In the genomic region with DNA sequence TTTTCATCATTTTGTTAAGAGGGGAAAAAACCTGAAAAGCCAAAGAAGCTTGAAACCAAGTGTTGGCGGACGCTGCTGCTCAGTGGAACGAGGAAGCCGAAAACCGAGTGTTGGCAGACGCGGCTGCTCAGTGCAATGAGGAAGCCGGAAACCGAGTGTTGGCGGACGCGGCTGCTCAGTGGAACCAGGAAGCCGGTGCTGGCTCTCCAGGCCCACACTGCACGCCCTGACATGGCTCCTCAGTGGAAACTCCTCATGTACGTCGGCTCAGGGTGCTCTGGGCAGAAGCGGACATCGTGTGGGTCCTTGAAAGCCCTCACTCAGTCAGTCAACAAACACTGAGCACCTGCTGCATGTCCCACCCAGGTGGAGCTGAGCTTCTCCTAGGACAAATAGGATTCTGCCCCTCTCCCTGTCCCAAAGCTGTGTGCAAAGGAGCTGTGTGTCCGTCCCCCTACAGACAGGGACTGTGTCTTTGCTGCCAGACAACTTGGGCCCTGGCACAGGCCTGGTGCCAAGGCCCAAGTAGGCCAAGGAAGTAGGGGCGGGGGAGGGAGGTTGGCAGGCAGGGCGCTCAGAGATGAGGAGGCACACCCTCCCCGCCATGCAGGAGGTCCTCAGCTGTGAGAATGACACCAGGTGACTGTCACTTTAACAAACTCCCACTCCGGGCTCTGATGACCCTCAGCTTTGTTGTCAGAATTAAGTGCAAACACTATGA, we compare ENCODE assay signal across 1 cellular context.
TF ChIP-seq lines count a peak whose summit lies in the region.

No MANE protein-coding gene starts in this region.

TF ChIP-seq in H1, 55 proteins besides CTCF, POLR2A, EP300 and RAD21 (continued from another document):
- TF ChIP-seq, protein P1, sequence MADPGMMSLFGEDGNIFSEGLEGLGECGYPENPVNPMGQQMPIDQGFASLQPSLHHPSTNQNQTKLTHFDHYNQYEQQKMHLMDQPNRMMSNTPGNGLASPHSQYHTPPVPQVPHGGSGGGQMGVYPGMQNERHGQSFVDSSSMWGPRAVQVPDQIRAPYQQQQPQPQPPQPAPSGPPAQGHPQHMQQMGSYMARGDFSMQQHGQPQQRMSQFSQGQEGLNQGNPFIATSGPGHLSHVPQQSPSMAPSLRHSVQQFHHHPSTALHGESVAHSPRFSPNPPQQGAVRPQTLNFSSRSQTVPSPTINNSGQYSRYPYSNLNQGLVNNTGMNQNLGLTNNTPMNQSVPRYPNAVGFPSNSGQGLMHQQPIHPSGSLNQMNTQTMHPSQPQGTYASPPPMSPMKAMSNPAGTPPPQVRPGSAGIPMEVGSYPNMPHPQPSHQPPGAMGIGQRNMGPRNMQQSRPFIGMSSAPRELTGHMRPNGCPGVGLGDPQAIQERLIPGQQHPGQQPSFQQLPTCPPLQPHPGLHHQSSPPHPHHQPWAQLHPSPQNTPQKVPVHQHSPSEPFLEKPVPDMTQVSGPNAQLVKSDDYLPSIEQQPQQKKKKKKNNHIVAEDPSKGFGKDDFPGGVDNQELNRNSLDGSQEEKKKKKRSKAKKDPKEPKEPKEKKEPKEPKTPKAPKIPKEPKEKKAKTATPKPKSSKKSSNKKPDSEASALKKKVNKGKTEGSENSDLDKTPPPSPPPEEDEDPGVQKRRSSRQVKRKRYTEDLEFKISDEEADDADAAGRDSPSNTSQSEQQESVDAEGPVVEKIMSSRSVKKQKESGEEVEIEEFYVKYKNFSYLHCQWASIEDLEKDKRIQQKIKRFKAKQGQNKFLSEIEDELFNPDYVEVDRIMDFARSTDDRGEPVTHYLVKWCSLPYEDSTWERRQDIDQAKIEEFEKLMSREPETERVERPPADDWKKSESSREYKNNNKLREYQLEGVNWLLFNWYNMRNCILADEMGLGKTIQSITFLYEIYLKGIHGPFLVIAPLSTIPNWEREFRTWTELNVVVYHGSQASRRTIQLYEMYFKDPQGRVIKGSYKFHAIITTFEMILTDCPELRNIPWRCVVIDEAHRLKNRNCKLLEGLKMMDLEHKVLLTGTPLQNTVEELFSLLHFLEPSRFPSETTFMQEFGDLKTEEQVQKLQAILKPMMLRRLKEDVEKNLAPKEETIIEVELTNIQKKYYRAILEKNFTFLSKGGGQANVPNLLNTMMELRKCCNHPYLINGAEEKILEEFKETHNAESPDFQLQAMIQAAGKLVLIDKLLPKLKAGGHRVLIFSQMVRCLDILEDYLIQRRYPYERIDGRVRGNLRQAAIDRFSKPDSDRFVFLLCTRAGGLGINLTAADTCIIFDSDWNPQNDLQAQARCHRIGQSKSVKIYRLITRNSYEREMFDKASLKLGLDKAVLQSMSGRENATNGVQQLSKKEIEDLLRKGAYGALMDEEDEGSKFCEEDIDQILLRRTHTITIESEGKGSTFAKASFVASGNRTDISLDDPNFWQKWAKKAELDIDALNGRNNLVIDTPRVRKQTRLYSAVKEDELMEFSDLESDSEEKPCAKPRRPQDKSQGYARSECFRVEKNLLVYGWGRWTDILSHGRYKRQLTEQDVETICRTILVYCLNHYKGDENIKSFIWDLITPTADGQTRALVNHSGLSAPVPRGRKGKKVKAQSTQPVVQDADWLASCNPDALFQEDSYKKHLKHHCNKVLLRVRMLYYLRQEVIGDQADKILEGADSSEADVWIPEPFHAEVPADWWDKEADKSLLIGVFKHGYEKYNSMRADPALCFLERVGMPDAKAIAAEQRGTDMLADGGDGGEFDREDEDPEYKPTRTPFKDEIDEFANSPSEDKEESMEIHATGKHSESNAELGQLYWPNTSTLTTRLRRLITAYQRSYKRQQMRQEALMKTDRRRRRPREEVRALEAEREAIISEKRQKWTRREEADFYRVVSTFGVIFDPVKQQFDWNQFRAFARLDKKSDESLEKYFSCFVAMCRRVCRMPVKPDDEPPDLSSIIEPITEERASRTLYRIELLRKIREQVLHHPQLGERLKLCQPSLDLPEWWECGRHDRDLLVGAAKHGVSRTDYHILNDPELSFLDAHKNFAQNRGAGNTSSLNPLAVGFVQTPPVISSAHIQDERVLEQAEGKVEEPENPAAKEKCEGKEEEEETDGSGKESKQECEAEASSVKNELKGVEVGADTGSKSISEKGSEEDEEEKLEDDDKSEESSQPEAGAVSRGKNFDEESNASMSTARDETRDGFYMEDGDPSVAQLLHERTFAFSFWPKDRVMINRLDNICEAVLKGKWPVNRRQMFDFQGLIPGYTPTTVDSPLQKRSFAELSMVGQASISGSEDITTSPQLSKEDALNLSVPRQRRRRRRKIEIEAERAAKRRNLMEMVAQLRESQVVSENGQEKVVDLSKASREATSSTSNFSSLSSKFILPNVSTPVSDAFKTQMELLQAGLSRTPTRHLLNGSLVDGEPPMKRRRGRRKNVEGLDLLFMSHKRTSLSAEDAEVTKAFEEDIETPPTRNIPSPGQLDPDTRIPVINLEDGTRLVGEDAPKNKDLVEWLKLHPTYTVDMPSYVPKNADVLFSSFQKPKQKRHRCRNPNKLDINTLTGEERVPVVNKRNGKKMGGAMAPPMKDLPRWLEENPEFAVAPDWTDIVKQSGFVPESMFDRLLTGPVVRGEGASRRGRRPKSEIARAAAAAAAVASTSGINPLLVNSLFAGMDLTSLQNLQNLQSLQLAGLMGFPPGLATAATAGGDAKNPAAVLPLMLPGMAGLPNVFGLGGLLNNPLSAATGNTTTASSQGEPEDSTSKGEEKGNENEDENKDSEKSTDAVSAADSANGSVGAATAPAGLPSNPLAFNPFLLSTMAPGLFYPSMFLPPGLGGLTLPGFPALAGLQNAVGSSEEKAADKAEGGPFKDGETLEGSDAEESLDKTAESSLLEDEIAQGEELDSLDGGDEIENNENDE (IDR thresholded peaks at IDR 0.05; ENCODE audit: insufficient replicate concordance, low read length), result no peak
- TF ChIP-seq TCF12 (IDR thresholded peaks at IDR 0.05; ENCODE audit: low read depth, low read length) (no peak), FOSL1 (IDR thresholded peaks at IDR 0.05; ENCODE audit: insufficient read depth, low read depth, low read length) (no peak), RXRA (IDR thresholded peaks at IDR 0.05; ENCODE audit: insufficient read depth, low read depth, low read length) (no peak), KDM1A (IDR thresholded peaks at IDR 0.05; ENCODE audit: borderline replicate concordance, low read length) (no peak), SIRT6 (IDR thresholded peaks at IDR 0.05; ENCODE audit: low read length) (no peak), BCL11A (IDR thresholded peaks at IDR 0.05; ENCODE audit: low read depth in 2 of 2, low read length in 2 of 2) (no peak), EZH2 (IDR thresholded peaks at IDR 0.05; ENCODE audit: low read depth, low read length, severe bottlenecking) (no peak), RNF2 (IDR thresholded peaks at IDR 0.05; ENCODE audit: borderline replicate concordance, low read depth, low read length, missing control alignments, poor library complexity, severe bottlenecking) (no peak), ASH2L (IDR thresholded peaks at IDR 0.05; ENCODE audit: low read length) (no peak), JUN (IDR thresholded peaks at IDR 0.05; ENCODE audit: low read depth, low read length) (no peak), BRCA1 (IDR thresholded peaks at IDR 0.05; ENCODE audit: low read depth, low read length) (no peak), CBX5 (IDR thresholded peaks at IDR 0.05; ENCODE audit: low read depth, low read length) (no peak), GABPA (IDR thresholded peaks at IDR 0.05; ENCODE audit: borderline replicate concordance, insufficient read depth, low read length) (no peak), SP4 (IDR thresholded peaks at IDR 0.05; ENCODE audit: low read length) (no peak)
- TF ChIP-seq, protein P2, sequence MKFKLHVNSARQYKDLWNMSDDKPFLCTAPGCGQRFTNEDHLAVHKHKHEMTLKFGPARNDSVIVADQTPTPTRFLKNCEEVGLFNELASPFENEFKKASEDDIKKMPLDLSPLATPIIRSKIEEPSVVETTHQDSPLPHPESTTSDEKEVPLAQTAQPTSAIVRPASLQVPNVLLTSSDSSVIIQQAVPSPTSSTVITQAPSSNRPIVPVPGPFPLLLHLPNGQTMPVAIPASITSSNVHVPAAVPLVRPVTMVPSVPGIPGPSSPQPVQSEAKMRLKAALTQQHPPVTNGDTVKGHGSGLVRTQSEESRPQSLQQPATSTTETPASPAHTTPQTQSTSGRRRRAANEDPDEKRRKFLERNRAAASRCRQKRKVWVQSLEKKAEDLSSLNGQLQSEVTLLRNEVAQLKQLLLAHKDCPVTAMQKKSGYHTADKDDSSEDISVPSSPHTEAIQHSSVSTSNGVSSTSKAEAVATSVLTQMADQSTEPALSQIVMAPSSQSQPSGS (IDR thresholded peaks at IDR 0.05; ENCODE audit: low read length), result no peak
